Comparison of ENCODE assay signal across 32 cellular contexts in genomic region chr3:140931-141330, GRCh38. TPM values are rescaled to one million over a fixed set of nuclear protein-coding genes. Genes with fewer than 3 reads are reported as not detected.
"Had no signal": no experiment of that assay in that cellular context is flagged by ENCODE, and none has a peak within 500 bp of the region (broad histone marks: within the 10 kb centered on the region; RNA-seq: fewer than 3 reads in every experiment).

No MANE protein-coding gene starts in this region.

- H3K4me3 Mint-ChIP-seq: dendritic cell treated with granulocyte-macrophage colony-stimulating factor and Interleukin-4, amounts not matched to agents 40 ng/mL and 50 ng/mL, for 4 days; effector memory CD8-positive, alpha-beta T cell; endodermal cell had no signal

- H3K4me1 Mint-ChIP-seq: endodermal cell had no signal

- DNase-seq: colonic mucosa; cortex of kidney; dermis blood vessel endothelial cell; dorsolateral prefrontal cortex; effector CD4-positive, alpha-beta T cell; effector CD8-positive, alpha-beta T cell; effector memory CD4-positive, alpha-beta T cell; effector memory CD8-positive, alpha-beta T cell; endodermal cell; erythroblast; esophagus squamous epithelium; foreskin fibroblast; foreskin keratinocyte; foreskin melanocyte; gastrocnemius medialis; glutamatergic neuron; head of caudate nucleus; heart left ventricle; heart right ventricle had no signal

- H3K4me3 ChIP-seq: colonic mucosa, coronary artery, dorsolateral prefrontal cortex, esophagus muscularis mucosa, esophagus squamous epithelium, gastrocnemius medialis, gastroesophageal sphincter, heart left ventricle, heart right ventricle had no signal

- H3K9me3 Mint-ChIP-seq: endodermal cell had no signal

- H3K27me3 Mint-ChIP-seq: dendritic cell treated with granulocyte-macrophage colony-stimulating factor and Interleukin-4, amounts not matched to agents 40 ng/mL and 50 ng/mL, for 4 days; effector memory CD8-positive, alpha-beta T cell had no signal

- H3K27ac Mint-ChIP-seq: dendritic cell treated with granulocyte-macrophage colony-stimulating factor and Interleukin-4, amounts not matched to agents 40 ng/mL and 50 ng/mL, for 4 days; effector memory CD8-positive, alpha-beta T cell; endodermal cell had no signal

- H3K27ac ChIP-seq: colonic mucosa, coronary artery, dorsolateral prefrontal cortex, epithelial cell of prostate, esophagus muscularis mucosa, esophagus squamous epithelium, foreskin keratinocyte, gastrocnemius medialis, gastroesophageal sphincter, heart left ventricle, heart right ventricle had no signal

- H3K4me1 ChIP-seq: colonic mucosa, esophagus squamous epithelium, foreskin keratinocyte, gastroesophageal sphincter, heart left ventricle, heart right ventricle had no signal

- H3K27me3 ChIP-seq: colonic mucosa, dorsolateral prefrontal cortex, esophagus muscularis mucosa, esophagus squamous epithelium, foreskin keratinocyte, gastrocnemius medialis, gastroesophageal sphincter, heart left ventricle, heart right ventricle had no signal

- H3K9me3 ChIP-seq: colonic mucosa, esophagus muscularis mucosa, esophagus squamous epithelium, gastrocnemius medialis, gastroesophageal sphincter, heart left ventricle, heart right ventricle had no signal

- ATAC-seq: effector memory CD8-positive, alpha-beta T cell; esophagus mucosa; foreskin keratinocyte; gastrocnemius medialis; gastroesophageal sphincter; heart left ventricle; heart right ventricle had no signal

- FAIRE-seq: colon, endometrium, endothelial cell of umbilical vein, frontal cortex had no signal

- H3K36me3 ChIP-seq: colonic mucosa, esophagus muscularis mucosa, esophagus squamous epithelium, gastrocnemius medialis, gastroesophageal sphincter, heart left ventricle, heart right ventricle had no signal

RNA-seq across cellular contexts. Expression of gene CHL1, which starts 55.6 kb away (rescaled TPM):
- total RNA-seq: dermis microvascular lymphatic vessel endothelial cell, endothelial cell of umbilical vein, fibroblast of villous mesenchyme, foreskin keratinocyte, glomerular endothelial cell had no signal
- polyA plus RNA-seq: endothelial cell of umbilical vein, foreskin keratinocyte had no signal
